31 cellular contexts compared by ENCODE assay signal in the genomic region with DNA sequence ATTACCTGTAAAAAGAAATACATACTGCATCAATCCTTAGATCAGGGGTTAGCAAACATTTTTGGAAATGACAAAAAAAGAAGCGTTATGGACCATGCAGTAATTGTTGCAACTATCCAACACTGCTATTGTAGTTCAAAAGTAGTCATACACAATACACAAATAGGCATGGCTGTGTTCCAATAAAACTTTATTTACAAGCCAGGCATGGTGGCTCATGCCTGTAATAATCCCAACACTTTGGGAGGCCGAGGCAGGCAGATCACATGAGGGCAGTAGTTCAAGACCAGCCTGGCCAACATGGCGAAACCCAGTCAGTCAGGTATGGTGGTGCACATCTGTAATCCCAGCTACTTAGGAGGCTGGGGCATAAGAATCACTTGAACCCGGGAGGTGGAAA.
"Had no signal": no experiment of that assay in that cellular context is flagged by ENCODE, and none has a peak within 500 bp of the region (broad histone marks: within the 10 kb centered on the region; RNA-seq: fewer than 3 reads in every experiment).

No MANE protein-coding gene starts in this region.

- H3K9me3 Mint-ChIP-seq: activated CD4-positive, alpha-beta memory T cell treated with anti-CD3 and anti-CD28 coated beads for 36 hours; activated CD4-positive, alpha-beta T cell treated with anti-CD3 and anti-CD28 coated beads, Interleukin-2, amount 10 ng/mL, durations not matched to agents 24 days and 14 days; activated naive CD4-positive, alpha-beta T cell treated with anti-CD3 and anti-CD28 coated beads, Interleukin-2, amount 10 ng/mL, durations not matched to agents 7 days and 5 days; activated naive CD4-positive, alpha-beta T cell treated with anti-CD3 and anti-CD28 coated beads, Interleukin-2, amount 50 U/mL, for 72 hours; activated naive CD8-positive, alpha-beta T cell treated with anti-CD3 and anti-CD28 coated beads, Interleukin-2, amount 10 ng/mL, durations not matched to agents 7 days and 5 days; activated T-cell treated with anti-CD3 and anti-CD28 coated beads, Interleukin-2, amount 50 U/mL, for 72 hours; central memory CD8-positive, alpha-beta T cell; dendritic cell treated with granulocyte-macrophage colony-stimulating factor and Interleukin-4, amounts not matched to agents 40 ng/mL and 50 ng/mL, for 4 days; endodermal cell; T-helper 2 cell treated with Interferon-gamma antibody and Interleukin-4, amounts not matched to agents 5 μg/mL and 100 μg/mL, for 36 hours had no signal

- FAIRE-seq: bronchial epithelial cell, frontal cortex had no signal

- H3K27me3 Mint-ChIP-seq: activated CD4-positive, alpha-beta memory T cell treated with anti-CD3 and anti-CD28 coated beads for 36 hours; activated CD4-positive, alpha-beta T cell treated with anti-CD3 and anti-CD28 coated beads for 36 hours; activated CD4-positive, alpha-beta T cell treated with anti-CD3 and anti-CD28 coated beads, Interleukin-2, amount 10 ng/mL, durations not matched to agents 24 days and 14 days; activated CD8-positive, alpha-beta memory T cell treated with anti-CD3 and anti-CD28 coated beads, Interleukin-2, amount 10 ng/mL, durations not matched to agents 7 days and 5 days; activated naive CD4-positive, alpha-beta T cell treated with anti-CD3 and anti-CD28 coated beads, Interleukin-2, amount 10 ng/mL, durations not matched to agents 7 days and 5 days; activated naive CD8-positive, alpha-beta T cell treated with anti-CD3 and anti-CD28 coated beads, Interleukin-2, amount 10 ng/mL, durations not matched to agents 7 days and 5 days; central memory CD8-positive, alpha-beta T cell; dendritic cell treated with granulocyte-macrophage colony-stimulating factor and Interleukin-4, amounts not matched to agents 40 ng/mL and 50 ng/mL, for 4 days; T-helper 17 cell had no signal

- ATAC-seq: activated CD4-positive, alpha-beta T cell treated with anti-CD3 and anti-CD28 coated beads for 36 hours; activated CD8-positive, alpha-beta memory T cell treated with anti-CD3 and anti-CD28 coated beads, Interleukin-2, amount 10 ng/mL, durations not matched to agents 7 days and 5 days; activated CD8-positive, alpha-beta T cell treated with anti-CD3 and anti-CD28 coated beads, Interleukin-2, amount 10 ng/mL, durations not matched to agents 7 days and 5 days; activated naive CD4-positive, alpha-beta T cell treated with anti-CD3 and anti-CD28 coated beads, Interleukin-2, amount 50 U/mL, for 72 hours; activated T-cell treated with anti-CD3 and anti-CD28 coated beads, Interleukin-2, amount 50 U/mL, for 72 hours; esophagus mucosa; T-helper 17 cell had no signal

- H3K4me3 Mint-ChIP-seq: activated CD4-positive, alpha-beta memory T cell treated with anti-CD3 and anti-CD28 coated beads for 36 hours; activated CD4-positive, alpha-beta T cell treated with anti-CD3 and anti-CD28 coated beads for 36 hours; activated CD4-positive, alpha-beta T cell treated with anti-CD3 and anti-CD28 coated beads, Interleukin-2, amount 10 ng/mL, durations not matched to agents 24 days and 14 days; activated CD8-positive, alpha-beta memory T cell treated with anti-CD3 and anti-CD28 coated beads, Interleukin-2, amount 10 ng/mL, durations not matched to agents 7 days and 5 days; activated CD8-positive, alpha-beta T cell treated with anti-CD3 and anti-CD28 coated beads, Interleukin-2, amount 10 ng/mL, durations not matched to agents 7 days and 5 days; activated naive CD4-positive, alpha-beta T cell treated with anti-CD3 and anti-CD28 coated beads, Interleukin-2, amount 10 ng/mL, durations not matched to agents 7 days and 5 days; activated naive CD8-positive, alpha-beta T cell treated with anti-CD3 and anti-CD28 coated beads, Interleukin-2, amount 10 ng/mL, durations not matched to agents 7 days and 5 days; activated T-cell treated with anti-CD3 and anti-CD28 coated beads, Interleukin-2, amount 50 U/mL, for 72 hours; central memory CD8-positive, alpha-beta T cell; dendritic cell treated with granulocyte-macrophage colony-stimulating factor and Interleukin-4, amounts not matched to agents 40 ng/mL and 50 ng/mL, for 4 days; endodermal cell; T-helper 17 cell; T-helper 2 cell treated with Interferon-gamma antibody and Interleukin-4, amounts not matched to agents 5 μg/mL and 100 μg/mL, for 36 hours had no signal

- H3K36me3 ChIP-seq: ascending aorta had no signal

- H3K27me3 ChIP-seq: ascending aorta, brain microvascular endothelial cell, dorsolateral prefrontal cortex had no signal

- H3K36me3 Mint-ChIP-seq: activated naive CD4-positive, alpha-beta T cell treated with anti-CD3 and anti-CD28 coated beads, Interleukin-2, amount 50 U/mL, for 72 hours had no signal

- DNase-seq: activated CD4-positive, alpha-beta memory T cell treated with anti-CD3 and anti-CD28 coated beads for 36 hours; activated CD4-positive, alpha-beta T cell treated with anti-CD3 and anti-CD28 coated beads for 36 hours; activated CD4-positive, alpha-beta T cell treated with anti-CD3 and anti-CD28 coated beads, Interleukin-2, amount 10 ng/mL, durations not matched to agents 24 days and 14 days; activated CD4-positive, CD25-positive, alpha-beta regulatory T cell; activated CD4-positive, CD25-positive, alpha-beta regulatory T cell treated with anti-CD3 and anti-CD28 coated beads, Interleukin-2, amount 50 U/mL, for 72 hours; activated CD8-positive, alpha-beta memory T cell treated with anti-CD3 and anti-CD28 coated beads, Interleukin-2, amount 10 ng/mL, durations not matched to agents 7 days and 5 days; activated CD8-positive, alpha-beta memory T cell treated with anti-CD3 and anti-CD28 coated beads, Interleukin-2, amount 50 U/mL, for 4 hours; activated CD8-positive, alpha-beta T cell treated with anti-CD3 and anti-CD28 coated beads, Interleukin-2, amount 10 ng/mL, durations not matched to agents 7 days and 5 days; activated gamma-delta T cell; activated naive CD4-positive, alpha-beta T cell; activated naive CD4-positive, alpha-beta T cell treated with anti-CD3 and anti-CD28 coated beads, Interleukin-2, amount 10 ng/mL, durations not matched to agents 7 days and 5 days; activated naive CD8-positive, alpha-beta T cell treated with anti-CD3 and anti-CD28 coated beads, Interleukin-2, amount 10 ng/mL, durations not matched to agents 7 days and 5 days; activated T-cell treated with anti-CD3 and anti-CD28 coated beads, Interleukin-2, amount 50 U/mL, for 1 hour; activated T-cell treated with anti-CD3 and anti-CD28 coated beads, Interleukin-2, amount 50 U/mL, for 72 hours; brain microvascular endothelial cell; dorsolateral prefrontal cortex; effector memory CD4-positive, alpha-beta T cell; endodermal cell; foreskin fibroblast; head of caudate nucleus; T-helper 17 cell; T1000 had no signal

- H3K4me3 ChIP-seq: ascending aorta, coronary artery, dorsolateral prefrontal cortex had no signal

- H3K4me1 Mint-ChIP-seq: activated CD4-positive, alpha-beta T cell treated with anti-CD3 and anti-CD28 coated beads, Interleukin-2, amount 10 ng/mL, durations not matched to agents 24 days and 14 days; activated naive CD4-positive, alpha-beta T cell treated with anti-CD3 and anti-CD28 coated beads, Interleukin-2, amount 10 ng/mL, durations not matched to agents 7 days and 5 days had no signal

- H3K4me1 ChIP-seq: ascending aorta had no signal

- H3K27ac ChIP-seq: ascending aorta, brain microvascular endothelial cell, coronary artery had no signal

- H3K9me3 ChIP-seq: ascending aorta had no signal

- H3K27ac Mint-ChIP-seq: activated CD4-positive, alpha-beta memory T cell treated with anti-CD3 and anti-CD28 coated beads for 36 hours; activated CD4-positive, alpha-beta T cell treated with anti-CD3 and anti-CD28 coated beads for 36 hours; activated CD4-positive, alpha-beta T cell treated with anti-CD3 and anti-CD28 coated beads, Interleukin-2, amount 10 ng/mL, durations not matched to agents 24 days and 14 days; activated CD8-positive, alpha-beta memory T cell treated with anti-CD3 and anti-CD28 coated beads, Interleukin-2, amount 10 ng/mL, durations not matched to agents 7 days and 5 days; activated CD8-positive, alpha-beta T cell treated with anti-CD3 and anti-CD28 coated beads, Interleukin-2, amount 10 ng/mL, durations not matched to agents 7 days and 5 days; activated naive CD4-positive, alpha-beta T cell treated with anti-CD3 and anti-CD28 coated beads, Interleukin-2, amount 50 U/mL, for 72 hours; activated naive CD8-positive, alpha-beta T cell treated with anti-CD3 and anti-CD28 coated beads, Interleukin-2, amount 10 ng/mL, durations not matched to agents 7 days and 5 days; activated T-cell treated with anti-CD3 and anti-CD28 coated beads, Interleukin-2, amount 50 U/mL, for 72 hours; dendritic cell treated with granulocyte-macrophage colony-stimulating factor and Interleukin-4, amounts not matched to agents 40 ng/mL and 50 ng/mL, for 4 days; endodermal cell; T-helper 17 cell; T-helper 2 cell treated with Interferon-gamma antibody and Interleukin-4, amounts not matched to agents 5 μg/mL and 100 μg/mL, for 36 hours had no signal
